ENCODE assay signal across 16 cellular contexts in genomic region chr11:35246725-35247124, GRCh38.
DNase-seq lines count a peak whose midpoint lies in the region; ATAC-seq and TF ChIP-seq lines count a peak whose summit lies in the region.
"Had no signal": no experiment of that assay in that cellular context is flagged by ENCODE, and none has a peak within 500 bp of the region (broad histone marks: within the 10 kb centered on the region; RNA-seq: fewer than 3 reads in every experiment).

No MANE protein-coding gene starts in this region.

- peaks cover 0 to 9% (median 6%) of the 10 kb centered on the region in 3 experiments for H3K9me3 ChIP-seq in naive thymus-derived CD4-positive, alpha-beta T cell (ENCODE audit: control insufficient read depth in 2 of 3, low read length in 3 of 3)
- H3K9me3 ChIP-seq: testis had no signal

- H3K27me3 ChIP-seq in naive thymus-derived CD4-positive, alpha-beta T cell (ENCODE audit: control insufficient read depth in 2 of 2, insufficient read depth in 2 of 2, low read length in 2 of 2) = no peaks in the 10 kb centered on the region
- H3K27me3 ChIP-seq: testis had no signal

- H3K27me3 Mint-ChIP-seq in natural killer cell (ENCODE audit: low read depth in 2 of 2) = no peaks in the 10 kb centered on the region
- no peaks in the 10 kb centered on the region for H3K27me3 Mint-ChIP-seq in natural killer cell treated with Interleukin-12 subunit alpha and Interleukin-12 subunit beta and Interleukin-15 and Interleukin-18, amount 100 ng/mL, for 72 hours
- H3K27me3 Mint-ChIP-seq in naive thymus-derived CD4-positive, alpha-beta T cell = peaks cover 0 to 4% (median 0%) of the 10 kb centered on the region in 5 donors
- H3K27me3 Mint-ChIP-seq in type B pancreatic cell = no peaks in the 10 kb centered on the region
- H3K27me3 Mint-ChIP-seq: progenitor cell of endocrine pancreas had no signal

- H3K9me3 Mint-ChIP-seq in natural killer cell (no peaks in the 10 kb centered on the region), type B pancreatic cell (no peaks in the 10 kb centered on the region)
- no peaks in the 10 kb centered on the region for H3K9me3 Mint-ChIP-seq in natural killer cell treated with Interleukin-12 subunit alpha and Interleukin-12 subunit beta and Interleukin-15 and Interleukin-18, amount 100 ng/mL, for 72 hours
- peaks cover 0 to 31% (median 12%) of the 10 kb centered on the region in 11 donors for H3K9me3 Mint-ChIP-seq in naive thymus-derived CD4-positive, alpha-beta T cell

- CTCF ChIA-PET in naive thymus-derived CD4-positive, alpha-beta T cell (lab: Charles Lee) = interaction anchor here (1.0 to 2.3 kb wide), 7 partner anchors 9 to 320 kb away, joined by 3 to 8 read pairs (median 6); no protein-coding TSS in a partner anchor

- ATAC-seq in natural killer cell = no peak
- ATAC-seq in natural killer cell treated with Interleukin-12 subunit alpha and Interleukin-12 subunit beta and Interleukin-15 and Interleukin-18, amount 100 ng/mL, for 72 hours = no peak
- ATAC-seq in naive thymus-derived CD4-positive, alpha-beta T cell = no peak

- no peak overlapping the region for H3K4me3 ChIP-seq in fibroblast of pulmonary artery (replicated peaks; ENCODE audit: low read depth, low read length)
- no peak overlapping the region for H3K4me3 ChIP-seq in naive thymus-derived CD4-positive, alpha-beta T cell (ENCODE audit: low read length)
- H3K4me3 ChIP-seq: lung, testis had no signal

- H3K4me1 Mint-ChIP-seq in natural killer cell = peaks cover 37% of the 10 kb centered on the region in 2 donors
- peaks cover 29 to 35% of the 10 kb centered on the region in 2 donors for H3K4me1 Mint-ChIP-seq in natural killer cell treated with Interleukin-12 subunit alpha and Interleukin-12 subunit beta and Interleukin-15 and Interleukin-18, amount 100 ng/mL, for 72 hours (ENCODE audit: low read depth in 2 of 2)
- H3K4me1 Mint-ChIP-seq in naive thymus-derived CD4-positive, alpha-beta T cell = peaks cover 24 to 92% (median 69%) of the 10 kb centered on the region in 7 donors
- H3K4me1 Mint-ChIP-seq in type B pancreatic cell (ENCODE audit: unreplicated experiment) = no peaks in the 10 kb centered on the region

- no peaks in the 10 kb centered on the region for H3K36me3 ChIP-seq in naive thymus-derived CD4-positive, alpha-beta T cell (ENCODE audit: control insufficient read depth in 2 of 3, insufficient read depth in 3 of 3, low read length in 3 of 3)

- peaks cover 58 to 63% of the 10 kb centered on the region in 2 donors for H3K4me1 ChIP-seq in naive thymus-derived CD4-positive, alpha-beta T cell (ENCODE audit: control insufficient read depth in 2 of 2, insufficient read depth in 2 of 2, low read length in 2 of 2)
- H3K4me1 ChIP-seq: testis had no signal

- no peaks in the 10 kb centered on the region for H3K36me3 Mint-ChIP-seq in natural killer cell
- H3K36me3 Mint-ChIP-seq in natural killer cell treated with Interleukin-12 subunit alpha and Interleukin-12 subunit beta and Interleukin-15 and Interleukin-18, amount 100 ng/mL, for 72 hours = no peaks in the 10 kb centered on the region
- peaks cover 0 to 15% (median 6%) of the 10 kb centered on the region in 5 donors for H3K36me3 Mint-ChIP-seq in naive thymus-derived CD4-positive, alpha-beta T cell
- no peaks in the 10 kb centered on the region for H3K36me3 Mint-ChIP-seq in type B pancreatic cell

- intact Hi-C loops in natural killer cell (cut with micrococcal nuclease) = loop anchor here (2.0 to 10.0 kb wide), 2 partner anchors 72 to 172 kb away; no protein-coding TSS in a partner anchor
- intact Hi-C loops in naive thymus-derived CD4-positive, alpha-beta T cell (cut with micrococcal nuclease) = loop anchor here in 1 of 2 donors (1.0 to 2.0 kb wide), 3 partner anchors 10 to 80 kb away; no protein-coding TSS in a partner anchor

- peak overlapping the region; percentile 81 to 93 for H3K27ac Mint-ChIP-seq in natural killer cell
- H3K27ac Mint-ChIP-seq in natural killer cell treated with Interleukin-12 subunit alpha and Interleukin-12 subunit beta and Interleukin-15 and Interleukin-18, amount 100 ng/mL, for 72 hours = peak overlapping the region in 1 of 2 donors; percentile 78
- H3K27ac Mint-ChIP-seq in naive thymus-derived CD4-positive, alpha-beta T cell = peak overlapping the region; percentile 40 to 100 (median 99)
- H3K27ac Mint-ChIP-seq in type B pancreatic cell = no peak overlapping the region
- H3K27ac Mint-ChIP-seq: progenitor cell of endocrine pancreas had no signal

- DNase-seq in natural killer cell (no peak), fibroblast of pulmonary artery (ENCODE audit: low read depth) (peak; percentile 64), A172 (ENCODE audit: low spot score) (no peak), type B pancreatic cell (ENCODE audit: extremely low spot score, unreplicated experiment) (no peak), DMS 273 treated with DMSO at 0.1 percent for 48 hours (lab: John Stamatoyannopoulos, UW) (no peak), SIG-M5 treated with dmso at 0.1 percent for 504 hours (lab: John Stamatoyannopoulos, UW; ENCODE audit: unreplicated experiment) (no peak)
- DNase-seq in natural killer cell treated with Interleukin-12 subunit alpha and Interleukin-12 subunit beta and Interleukin-15 and Interleukin-18, amount 100 ng/mL, for 72 hours (ENCODE audit: low spot score) = no peak
- DNase-seq in naive thymus-derived CD4-positive, alpha-beta T cell = no peak
- DNase-seq: activated naive CD4-positive, alpha-beta T cell treated with anti-CD3 and anti-CD28 coated beads, Interleukin-2, amount 50 U/mL, for 16 hours; glutamatergic neuron; NCI-H2171 treated with DMSO at 0.1 percent for 48 hours; testis had no signal

- POLR2A ChIA-PET in naive thymus-derived CD4-positive, alpha-beta T cell (lab: Charles Lee) = interaction anchor here (0.7 to 2.8 kb wide), 18 partner anchors 9 to 108 kb away, joined by 3 to 12 read pairs (median 5); partner anchors contain the start of gene CD44

- H3K4me3 Mint-ChIP-seq in natural killer cell (peak overlapping the region; percentile 62), type B pancreatic cell (no peak overlapping the region)
- H3K4me3 Mint-ChIP-seq in natural killer cell treated with Interleukin-12 subunit alpha and Interleukin-12 subunit beta and Interleukin-15 and Interleukin-18, amount 100 ng/mL, for 72 hours = no peak overlapping the region
- peak overlapping the region in 5 of 10 donors; percentile 14 to 81 (median 70) for H3K4me3 Mint-ChIP-seq in naive thymus-derived CD4-positive, alpha-beta T cell
- H3K4me3 Mint-ChIP-seq: T-helper 1 cell treated with Interleukin-12 subunit alpha and Interleukin-12 subunit beta and Interleukin-4 antibody, amounts not matched to agents 30 μg/mL and 1 μg/mL, for 36 hours had no signal

- peak overlapping the region; percentile 75 for H3K27ac ChIP-seq in naive thymus-derived CD4-positive, alpha-beta T cell (ENCODE audit: low read depth, low read length)
- H3K27ac ChIP-seq: HL-60, testis had no signal

- no peak for TF ChIP-seq CTCF in natural killer cell (IDR thresholded peaks at IDR 0.05)
- TF ChIP-seq CTCF in fibroblast of pulmonary artery (IDR thresholded peaks at IDR 0.05; ENCODE audit: low read length, missing control alignments) = no peak
- TF ChIP-seq CTCF in type B pancreatic cell (conservative IDR thresholded peaks at IDR 0.05) = no peak
